7 cellular contexts compared by ENCODE assay signal in genomic region chr3:170355738-170356595, GRCh38. TPM values are rescaled to one million over a fixed set of nuclear protein-coding genes. Genes with fewer than 3 reads are reported as not detected.
DNase-seq lines count a peak whose midpoint lies in the region; ATAC-seq and TF ChIP-seq lines count a peak whose summit lies in the region.

No MANE protein-coding gene starts in this region.

- H3K9me3 ChIP-seq in endodermal cell (ENCODE audit: control insufficient read depth, low read length) (no peaks in the 10 kb centered on the region), mucosa of rectum (ENCODE audit: control insufficient read depth in 2 of 2, low read length in 2 of 2) (no peaks in the 10 kb centered on the region), uterus (no peaks in the 10 kb centered on the region)

- H3K9ac ChIP-seq in endodermal cell (ENCODE audit: extremely low read depth, low read length, poor library complexity, severe bottlenecking) (peak overlapping the region; percentile 93), mucosa of rectum (ENCODE audit: low read depth in 1 of 2, low read length in 2 of 2) (peak overlapping the region; percentile 57 to 64)

- H3K4me1 ChIP-seq in endodermal cell (ENCODE audit: control insufficient read depth, insufficient read depth, low read length), result no peaks in the 10 kb centered on the region
- peaks cover 11 to 20% of the 10 kb centered on the region in 2 donors for H3K4me1 ChIP-seq in mucosa of rectum (ENCODE audit: control insufficient read depth in 2 of 2, insufficient read depth in 2 of 2, low read length in 2 of 2)
- peaks cover 0 to 4% of the 10 kb centered on the region in 2 donors for H3K4me1 ChIP-seq in uterus

- H3K4me3 ChIP-seq in GM12865 (ENCODE audit: low read depth, low read length) (peak overlapping the region; percentile 62), endodermal cell (ENCODE audit: low read length) (peak overlapping the region; percentile 92), mucosa of rectum (ENCODE audit: low read length in 2 of 2) (peak overlapping the region; percentile 74 to 78), uterus (peak overlapping the region; percentile 78 to 93)

- peaks cover 2% of the 10 kb centered on the region for H3K9me3 Mint-ChIP-seq in endodermal cell

- intact Hi-C loops in uterus (cut with DNase I; ENCODE audit: low total_unique reads), result loop anchor here (5.0 kb wide), 1 partner anchor 61 kb away; the partner anchor contains the start of gene CLDN11

- H3K27me3 ChIP-seq in endodermal cell (ENCODE audit: control insufficient read depth, insufficient read depth, low read length, poor library complexity, severe bottlenecking) (no peaks in the 10 kb centered on the region), mucosa of rectum (ENCODE audit: control insufficient read depth in 2 of 2, insufficient read depth in 2 of 2, low read length in 2 of 2) (no peaks in the 10 kb centered on the region), uterus (no peaks in the 10 kb centered on the region)

- H3K4me1 Mint-ChIP-seq in endodermal cell, result peaks cover 33% of the 10 kb centered on the region

- TF ChIP-seq CTCF in GM12865 (IDR thresholded peaks at IDR 0.05; ENCODE audit: insufficient read depth, low read depth, low read length, missing control alignments) (no peak), endodermal cell (conservative IDR thresholded peaks at IDR 0.05) (no peak), uterus (IDR thresholded peaks at IDR 0.05) (no peak)

- TF ChIP-seq POLR2A in uterus (IDR thresholded peaks at IDR 0.05), result no peak

- no peaks in the 10 kb centered on the region for H3K27me3 Mint-ChIP-seq in endodermal cell (ENCODE audit: insufficient read depth)

- H3K27ac Mint-ChIP-seq in endodermal cell, result peak overlapping the region; percentile 99

- peak overlapping the region; percentile 99 for H3K27ac ChIP-seq in endodermal cell (ENCODE audit: low read depth, low read length)
- peak overlapping the region; percentile 91 to 99 for H3K27ac ChIP-seq in mucosa of rectum (ENCODE audit: low read depth in 2 of 2, low read length in 2 of 2)
- H3K27ac ChIP-seq in uterus, result peak overlapping the region; percentile 95 to 98

- peak; percentile 23 for ATAC-seq in GM21825 (IDR thresholded peaks at IDR 0.05; ENCODE audit: unreplicated experiment)

- WGBS in endodermal cell (ENCODE audit: insufficient coverage in 1 of 2, insufficient read length in 1 of 2), 2 experiments, result 2 to 7% methylated on average over 8 to 22 of the region's 22 CpGs

- DNase-seq in GM12865 (ENCODE audit: low read depth) (peak; percentile 92), Kasumi-1 (lab: John Stamatoyannopoulos, UW) (peak; percentile 63 to 69), SKM-1 treated with dmso at 0.1 percent for 144 hours (lab: John Stamatoyannopoulos, UW; ENCODE audit: unreplicated experiment) (peak; percentile 72), endodermal cell (peak; percentile 72), uterus (peak; percentile 41 to 55)

- H3K36me3 ChIP-seq in endodermal cell (ENCODE audit: control insufficient read depth, insufficient read depth, low read length) (peaks cover 15% of the 10 kb centered on the region), mucosa of rectum (ENCODE audit: control insufficient read depth in 2 of 2, insufficient read depth in 2 of 2, low read length in 2 of 2) (peaks cover 0 to 9% of the 10 kb centered on the region in 2 donors), uterus (no peaks in the 10 kb centered on the region)

- H3K4me3 Mint-ChIP-seq in endodermal cell, result peak overlapping the region; percentile 70

- H3K36me3 Mint-ChIP-seq in endodermal cell (ENCODE audit: low read depth), result peaks cover 18% of the 10 kb centered on the region

RNA-seq across cellular contexts. Expression of gene SKIL, which starts 1.5 kb away (rescaled TPM):
- 100 to 1,000 TPM; 147 to 174 TPM for total RNA-seq in endodermal cell
- polyA plus RNA-seq in endodermal cell (2013, experiment 1 of 2), result 66.6 TPM
- 78.0 TPM for polyA plus RNA-seq in endodermal cell (2013, experiment 2 of 2)
- total RNA-seq in uterus, result 100 to 1,000 TPM in 1 of 4 donors, 10 to 100 TPM in 3; 34.3 to 143 (median 51.2) TPM

Comparison
In these comparisons a context has a peak if more than half of its experiments do, and no peak if none do; other contexts are left out.
1. Peak in every context shown above with its lines: DNase-seq, ATAC-seq, H3K4me3 ChIP-seq and H3K27ac ChIP-seq.